ENCODE assay signal across 8 cellular contexts in the genomic region with DNA sequence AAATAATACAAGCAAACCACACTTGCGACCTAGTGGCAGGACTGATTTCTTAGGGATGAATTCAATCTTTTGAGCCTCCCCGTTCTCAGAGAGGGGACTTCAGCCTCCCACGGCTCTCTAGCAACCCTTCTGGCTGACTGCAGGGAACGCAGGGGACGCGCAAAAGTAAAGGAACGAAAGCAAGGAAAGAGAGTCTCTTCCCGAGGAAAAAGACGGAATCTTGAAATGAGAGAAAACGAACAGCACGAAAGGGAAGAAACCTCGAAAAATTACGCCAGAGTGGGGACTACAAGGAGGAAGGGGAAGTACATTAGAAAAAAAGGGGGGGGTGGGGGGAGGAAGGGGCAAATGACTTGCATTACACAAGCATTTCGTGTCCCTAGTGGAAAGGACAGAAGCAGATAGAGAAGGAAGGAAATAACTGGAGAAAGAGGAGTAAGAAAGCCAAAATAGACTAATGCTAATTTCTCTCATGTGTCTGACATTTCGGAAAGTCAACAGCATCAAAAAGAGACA. TPM values are rescaled to one million over a fixed set of nuclear protein-coding genes. Genes with fewer than 3 reads are reported as not detected.
DNase-seq lines count a peak whose midpoint lies in the region; ATAC-seq and TF ChIP-seq lines count a peak whose summit lies in the region.

No MANE protein-coding gene starts in this region.

- H3K27me3 Mint-ChIP-seq in neural progenitor cell (ENCODE audit: insufficient read depth, low read depth), result peaks cover 2% of the 10 kb centered on the region

- H2AFZ ChIP-seq in neural progenitor cell (replicated peaks), result peak overlapping the region; percentile 73

- peaks cover 22% of the 10 kb centered on the region for H4K20me1 ChIP-seq in neural progenitor cell (ENCODE audit: low read depth)

- H3K27ac Mint-ChIP-seq in neural progenitor cell, result peak overlapping the region; percentile 10

- no peaks in the 10 kb centered on the region for H3K9me3 ChIP-seq in neural progenitor cell (ENCODE audit: low read depth)

- peaks cover 9% of the 10 kb centered on the region for H3F3A ChIP-seq in neural progenitor cell (ENCODE audit: low read depth)

- DNase-seq in DMS153 treated with DMSO at 0.1 percent for 48 hours (lab: John Stamatoyannopoulos, UW; ENCODE audit: unreplicated experiment) (peak; percentile 31), Kasumi-1 (lab: John Stamatoyannopoulos, UW) (peak; percentile 90 to 96), SHP77 (lab: John Stamatoyannopoulos, UW) (peak; percentile 76 to 78), germinal center (ENCODE audit: low spot score) (peak; percentile 53), neural progenitor cell (ENCODE audit: low spot score) (peak; percentile 89)
- peak; percentile 52 for DNase-seq in activated naive CD4-positive, alpha-beta T cell treated with anti-CD3 and anti-CD28 coated beads, Interleukin-2, amount 50 U/mL, for 16 hours

- peaks cover 3% of the 10 kb centered on the region for H3K4me1 ChIP-seq in neural progenitor cell
- H3K4me1 ChIP-seq in urinary bladder (ENCODE audit: insufficient read depth), result no peaks in the 10 kb centered on the region

- peak overlapping the region; percentile 91 for H3K9ac ChIP-seq in neural progenitor cell

- peaks cover 59% of the 10 kb centered on the region for H3K79me2 ChIP-seq in neural progenitor cell (ENCODE audit: low read depth)

- no peaks in the 10 kb centered on the region for H3K27me3 ChIP-seq in neural progenitor cell

- TF ChIP-seq CTCF in neural progenitor cell (IDR thresholded peaks at IDR 0.05), result peak; percentile 82

- H3K36me3 ChIP-seq in neural progenitor cell (no peaks in the 10 kb centered on the region), urinary bladder (ENCODE audit: insufficient read depth) (no peaks in the 10 kb centered on the region)

- H3K27ac ChIP-seq in neural progenitor cell, result no peak overlapping the region
- no peak overlapping the region for H3K27ac ChIP-seq in urinary bladder (ENCODE audit: low read depth)

- peaks cover 18% of the 10 kb centered on the region for H3K4me1 Mint-ChIP-seq in neural progenitor cell

- peaks cover 4% of the 10 kb centered on the region for H3K36me3 Mint-ChIP-seq in neural progenitor cell

- H3K4me3 Mint-ChIP-seq in neural progenitor cell, result peak overlapping the region; percentile 91

- no peak for ATAC-seq in HG03439 (IDR thresholded peaks at IDR 0.05; ENCODE audit: unreplicated experiment)

- H3K4me2 ChIP-seq in neural progenitor cell, result peak overlapping the region; percentile 98

- no peaks in the 10 kb centered on the region for H3K9me3 Mint-ChIP-seq in neural progenitor cell

- H3K4me3 ChIP-seq in neural progenitor cell, result peak overlapping the region; percentile 99
- H3K4me3 ChIP-seq in urinary bladder (ENCODE audit: low read depth, low read length), result peak overlapping the region; percentile 97

- under 1% methylated on average over 15 of the region's 15 CpGs for WGBS in urinary bladder

RNA-seq across cellular contexts. Expression of a gene that starts 1.2 kb away (rescaled TPM):
- total RNA-seq in neural progenitor cell (ENCODE audit: low replicate concordance) (71.0 and 72.5 TPM in 2 replicates), urinary bladder (63.1 TPM)
- 93.9 TPM for polyA plus RNA-seq in urinary bladder

RNA-seq across cellular contexts. Expression of a gene that starts 52.2 kb away (rescaled TPM):
- 23.6 and 96.8 TPM in 2 replicates for total RNA-seq in neural progenitor cell (ENCODE audit: low replicate concordance)
- total RNA-seq in urinary bladder, result 24.9 TPM
- 45.8 TPM for polyA plus RNA-seq in urinary bladder

Comparison
In these comparisons a context has a peak if more than half of its experiments do, and no peak if none do; other contexts are left out.
1. DNase-seq: peak in every context shown above with its lines; median percentile 93 in Kasumi-1; 89 in neural progenitor cell; 77 in SHP77; 53 in germinal center; 52 in activated naive CD4-positive, alpha-beta T cell treated with anti-CD3 and anti-CD28 coated beads, Interleukin-2, amount 50 U/mL, for 16 hours; 31 in DMS153 treated with DMSO at 0.1 percent for 48 hours.